Comparison of ENCODE assay signal across 8 cellular contexts in genomic region chr6:111482959-111483735, GRCh38. TPM values are rescaled to one million over a fixed set of nuclear protein-coding genes. Genes with fewer than 3 reads are reported as not detected.
DNase-seq lines count a peak whose midpoint lies in the region; ATAC-seq and TF ChIP-seq lines count a peak whose summit lies in the region.

Gene REV3L, minus strand, starts transcription at chr6:111483218. Its CDS starts 330 bp downstream, at chr6:111482888.

- peak within 1 kb of the TSS; percentile 84 for H2AFZ ChIP-seq in PC-3 (ENCODE audit: low read length)

- peaks cover 5% of the 10 kb centered on the region; the same call in 1 of the 2 replicates for H4K20me1 ChIP-seq in PC-3 (ENCODE audit: low read length)

- H3K27ac ChIP-seq in PC-3 (ENCODE audit: low read length), result peak within 1 kb of the TSS; percentile 83

- DNase-seq in Caco-2 (peak; percentile 91 to 95), HUDEP-2 (lab: John Stamatoyannopoulos, UW; ENCODE audit: unreplicated experiment in 76 of 76) (peak; percentile 14 to 98 (median 87)), PC-3 (peak; percentile 75), activated T-cell treated with anti-CD3 and anti-CD28 coated beads for 48 hours (ENCODE audit: low read depth) (peak; percentile 82), erythroblast (lab: John Stamatoyannopoulos, UW) (peak; percentile 92 to 95)
- DNase-seq in stimulated activated CD8-positive, alpha-beta memory T cell treated with anti-CD3 and anti-CD28 coated beads, Interleukin-7, amount 100 ng/mL, for 1 hour (ENCODE audit: low read depth in 2 of 2), result peak; percentile 62 to 73

- POLR2A ChIA-PET in Caco-2 (lab: Charles Lee), result interaction anchor here (0.5 to 1.4 kb wide), 11 partner anchors 18 to 604 kb away, joined by 3 to 17 read pairs (median 5); partner anchors contain the start of gene TUBE1
- POLR2A ChIA-PET in PC-3 (lab: Charles Lee; ENCODE audit: unreplicated experiment), result interaction anchor here (0.7 to 1.1 kb wide), 2 partner anchors 95 to 534 kb away, joined by 3 to 12 read pairs; no protein-coding TSS in a partner anchor

- no peaks in the 10 kb centered on the region for H3K9me3 ChIP-seq in Caco-2
- H3K9me3 ChIP-seq in PC-3 (ENCODE audit: low read length), result no peaks in the 10 kb centered on the region
- H3K9me3 ChIP-seq in mucosa of stomach (ENCODE audit: control insufficient read depth, low read length), result no peaks in the 10 kb centered on the region

- no peaks in the 10 kb centered on the region for H3F3A ChIP-seq in PC-3 (ENCODE audit: low read length, unreplicated experiment)

- H3K9me2 ChIP-seq in PC-3 (replicated peaks; ENCODE audit: low read length), result no peaks in the 10 kb centered on the region

- peaks cover 24% of the 10 kb centered on the region for H3K36me3 Mint-ChIP-seq in Caco-2 (ENCODE audit: insufficient read depth, unreplicated experiment)

- no peak for TF ChIP-seq POLR2A in erythroblast (IDR thresholded peaks at IDR 0.05; ENCODE audit: low read length)

- peak; percentile 20 for ATAC-seq in GM21367 (IDR thresholded peaks at IDR 0.05; ENCODE audit: unreplicated experiment)
- peak; percentile 47 for ATAC-seq in PC-3

- H3K4me1 Mint-ChIP-seq in Caco-2 (ENCODE audit: low read depth, unreplicated experiment), result peaks cover 16% of the 10 kb centered on the region

- H3K27me3 Mint-ChIP-seq in Caco-2 (ENCODE audit: insufficient read depth, unreplicated experiment), result no peaks in the 10 kb centered on the region

- H3K27me3 ChIP-seq in Caco-2 (replicated peaks; ENCODE audit: control insufficient read depth, insufficient read depth, low read length), result no peaks in the 10 kb centered on the region
- H3K27me3 ChIP-seq in PC-3 (ENCODE audit: low read length), result no peaks in the 10 kb centered on the region
- no peaks in the 10 kb centered on the region for H3K27me3 ChIP-seq in mucosa of stomach (ENCODE audit: control insufficient read depth, insufficient read depth, low read length)

- CTCF ChIA-PET in Caco-2 (lab: Charles Lee) (interaction anchor here (0.5 to 1.0 kb wide), 4 partner anchors 224 to 420 kb away, joined by 3 to 5 read pairs (median 3); a partner anchor contains a TSS), PC-3 (lab: Charles Lee) (no interaction called here)

- peak within 1 kb of the TSS; percentile 98 for H3K27ac Mint-ChIP-seq in Caco-2 (ENCODE audit: unreplicated experiment)

- peak within 1 kb of the TSS; percentile 96 for H3K4me3 Mint-ChIP-seq in Caco-2 (ENCODE audit: unreplicated experiment)

- no peaks in the 10 kb centered on the region for H3K9me3 Mint-ChIP-seq in Caco-2 (ENCODE audit: unreplicated experiment)

- H3K4me3 ChIP-seq in Caco-2 (ENCODE audit: low read depth, low read length) (peak within 1 kb of the TSS; percentile 61), PC-3 (ENCODE audit: low read length) (peak within 1 kb of the TSS; percentile 96), mucosa of stomach (ENCODE audit: low read length) (peak within 1 kb of the TSS; percentile 66)

- TF ChIP-seq CTCF in Caco-2 (IDR thresholded peaks at IDR 0.05; ENCODE audit: insufficient read depth in 1 of 2, low read depth in 1 of 2, low read length in 1 of 2, severe bottlenecking in 1 of 2, unreplicated experiment in 1 of 2), result no peak
- no peak for TF ChIP-seq CTCF in PC-3 (conservative IDR thresholded peaks at IDR 0.05; ENCODE audit: low read depth, low read length)

- H3K36me3 ChIP-seq in Caco-2 (ENCODE audit: control insufficient read depth, insufficient read depth, low read length) (no peaks in the 10 kb centered on the region), PC-3 (ENCODE audit: low read depth, low read length) (no peaks in the 10 kb centered on the region), mucosa of stomach (ENCODE audit: control insufficient read depth, insufficient read depth, low read length) (no peaks in the 10 kb centered on the region)

- H3K4me1 ChIP-seq in Caco-2, result peaks cover 13% of the 10 kb centered on the region
- H3K4me1 ChIP-seq in PC-3 (ENCODE audit: insufficient read depth, low read length), result peaks cover 29% of the 10 kb centered on the region
- peaks cover 14% of the 10 kb centered on the region for H3K4me1 ChIP-seq in mucosa of stomach (ENCODE audit: control insufficient read depth, insufficient read depth, low read length)

- peaks cover 74% of the 10 kb centered on the region for H3K79me2 ChIP-seq in PC-3 (ENCODE audit: low read length)

- H3K4me2 ChIP-seq in PC-3 (ENCODE audit: low read length), result peak within 1 kb of the TSS; percentile 87

- BruUV-seq in Caco-2 (replicated peaks; lab: Mats Ljungman, UMichigan) (no TSS peak), PC-3 (replicated peaks; lab: Mats Ljungman, UMichigan) (no TSS peak)

- intact Hi-C loops in Caco-2 (cut with micrococcal nuclease; ENCODE audit: unreplicated experiment), result loop anchor here (1.0 to 10.0 kb wide), 4 partner anchors 122 to 512 kb away; partner anchors contain the start of gene TRAF3IP2
- intact Hi-C loops in PC-3 (cut with micrococcal nuclease), result loop anchor here (1.0 to 10.0 kb wide), 4 partner anchors 101 to 562 kb away; partner anchors contain the start of gene TRAF3IP2

- H3K9ac ChIP-seq in PC-3 (ENCODE audit: low read length), result peak within 1 kb of the TSS; percentile 88
- H3K9ac ChIP-seq in mucosa of stomach (ENCODE audit: low read length), result peak within 1 kb of the TSS; percentile 91

RNA-seq across cellular contexts. Expression of gene REV3L, which starts in this region (rescaled TPM):
- 22.2 and 28.8 TPM in 2 replicates for total RNA-seq in Caco-2 (2022)
- total RNA-seq in PC-3 (2014; rRNA removed), result 13.9 and 25.3 TPM in 2 replicates

Comparison
In these comparisons a context has a peak if more than half of its experiments do, and no peak if none do; other contexts are left out.
1. Peak in every context shown above with its lines: DNase-seq, ATAC-seq, H3K4me3 ChIP-seq and H3K27ac ChIP-seq.